ENCODE assay signal across 5 cellular contexts in the genomic region with DNA sequence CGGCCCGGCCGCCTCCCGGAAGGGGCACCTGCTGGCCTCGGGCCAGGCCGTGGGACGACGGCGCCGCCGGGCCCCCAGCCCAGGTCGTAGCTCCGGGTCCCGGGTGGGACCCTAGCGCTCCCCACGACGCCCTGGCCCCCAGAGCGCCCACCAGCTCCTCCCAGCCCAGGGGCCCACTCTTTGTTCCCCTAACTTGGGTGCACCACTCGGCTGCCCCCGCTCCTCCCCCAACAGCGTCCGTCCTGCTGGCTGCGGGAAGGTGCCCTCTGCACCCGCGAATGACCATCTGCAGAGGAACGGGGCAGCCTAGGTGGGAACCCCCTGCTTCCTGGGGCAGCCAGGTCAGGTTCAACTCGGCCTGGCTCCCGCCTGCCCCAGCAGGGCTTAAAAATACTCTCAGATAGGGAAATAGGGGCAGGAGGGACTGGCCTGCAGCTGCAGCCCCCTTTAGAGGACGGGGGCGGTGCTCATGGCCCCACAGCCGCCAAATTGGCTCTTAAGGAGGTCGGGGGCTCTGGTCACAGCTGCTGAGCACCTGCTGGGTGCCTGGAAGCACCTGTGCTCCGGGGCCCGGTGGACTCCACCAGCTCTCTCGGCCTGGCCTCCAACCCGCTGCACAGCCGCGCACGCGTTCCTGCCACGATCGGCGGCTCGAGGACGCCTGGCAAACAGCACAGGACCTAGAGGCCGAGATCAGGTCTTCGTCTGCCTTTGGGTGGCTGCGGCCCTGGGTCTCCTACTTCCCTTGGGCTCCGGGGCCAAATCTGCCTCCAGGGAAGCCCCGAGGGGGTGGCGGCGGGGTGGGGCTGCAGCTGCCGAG. TPM values are rescaled to one million over a fixed set of nuclear protein-coding genes. Genes with fewer than 3 reads are reported as not detected.
DNase-seq lines count a peak whose midpoint lies in the region; ATAC-seq lines count a peak whose summit lies in the region.

No MANE protein-coding gene starts in this region.

- H3K4me3 Mint-ChIP-seq in naive thymus-derived CD4-positive, alpha-beta T cell = peak overlapping the region; percentile 36 to 87 (median 62)

- CTCF ChIA-PET in naive thymus-derived CD4-positive, alpha-beta T cell (lab: Charles Lee) = interaction anchor here (0.6 kb wide), 1 partner anchor 27 kb away, joined by 4 read pairs; no protein-coding TSS in a partner anchor

- H3K4me3 ChIP-seq in adipocyte (ENCODE audit: low read length) = peak overlapping the region; percentile 33
- peak overlapping the region; percentile 41 for H3K4me3 ChIP-seq in naive thymus-derived CD4-positive, alpha-beta T cell (ENCODE audit: low read length)

- peaks cover 38% of the 10 kb centered on the region for H3K4me1 ChIP-seq in adipocyte (ENCODE audit: control insufficient read depth, insufficient read depth, low read length)
- peaks cover 0 to 11% of the 10 kb centered on the region in 2 donors for H3K4me1 ChIP-seq in naive thymus-derived CD4-positive, alpha-beta T cell (ENCODE audit: control insufficient read depth in 2 of 2, insufficient read depth in 2 of 2, low read length in 2 of 2)

- no peak overlapping the region for H3K27ac ChIP-seq in naive thymus-derived CD4-positive, alpha-beta T cell (ENCODE audit: low read depth, low read length)

- intact Hi-C loops in naive thymus-derived CD4-positive, alpha-beta T cell (cut with micrococcal nuclease) = loop anchor here in 1 of 2 donors (5.0 kb wide), 1 partner anchor 65 kb away; the partner anchor contains the start of gene ADRM1

- no peaks in the 10 kb centered on the region for H3K9me3 ChIP-seq in adipocyte (ENCODE audit: control insufficient read depth, low read length)
- no peaks in the 10 kb centered on the region for H3K9me3 ChIP-seq in naive thymus-derived CD4-positive, alpha-beta T cell (ENCODE audit: control insufficient read depth in 2 of 3, low read length in 3 of 3)

- DNase-seq in NAMALWA (ENCODE audit: low spot score) = peak; percentile 63
- DNase-seq in adipocyte (ENCODE audit: low read depth) = no peak
- DNase-seq in naive thymus-derived CD4-positive, alpha-beta T cell = peak in 3 of 9 donors; percentile 6 to 27 (median 11)
- no peak for DNase-seq in NCI-H187 treated with DMSO at 0.1 percent for 48 hours (lab: John Stamatoyannopoulos, UW)

- peaks cover 0 to 8% (median under 1%) of the 10 kb centered on the region in 7 donors for H3K4me1 Mint-ChIP-seq in naive thymus-derived CD4-positive, alpha-beta T cell

- H3K27me3 ChIP-seq in adipocyte (replicated peaks; ENCODE audit: control insufficient read depth, insufficient read depth, low read length) = no peaks in the 10 kb centered on the region
- peaks cover 0 to 20% of the 10 kb centered on the region in 2 donors for H3K27me3 ChIP-seq in naive thymus-derived CD4-positive, alpha-beta T cell (ENCODE audit: control insufficient read depth in 2 of 2, insufficient read depth in 2 of 2, low read length in 2 of 2)

- no peak for ATAC-seq in naive thymus-derived CD4-positive, alpha-beta T cell
- no peak for ATAC-seq in GM18858 (IDR thresholded peaks at IDR 0.05; ENCODE audit: unreplicated experiment)

- POLR2A ChIA-PET in naive thymus-derived CD4-positive, alpha-beta T cell (lab: Charles Lee) = interaction anchor here (1.0 kb wide), 1 partner anchor 64 kb away, joined by 3 read pairs; no protein-coding TSS in a partner anchor

- no peaks in the 10 kb centered on the region for H3K36me3 ChIP-seq in adipocyte (ENCODE audit: control insufficient read depth, insufficient read depth, low read length, severe bottlenecking)
- no peaks in the 10 kb centered on the region for H3K36me3 ChIP-seq in naive thymus-derived CD4-positive, alpha-beta T cell (ENCODE audit: control insufficient read depth in 2 of 3, insufficient read depth in 3 of 3, low read length in 3 of 3)

- peaks cover 13 to 34% (median 21%) of the 10 kb centered on the region in 5 donors for H3K27me3 Mint-ChIP-seq in naive thymus-derived CD4-positive, alpha-beta T cell

- no peaks in the 10 kb centered on the region for H3K9me3 Mint-ChIP-seq in naive thymus-derived CD4-positive, alpha-beta T cell

- no peak overlapping the region for H3K9ac ChIP-seq in adipocyte (ENCODE audit: low read length)

- no peak overlapping the region for H3K27ac Mint-ChIP-seq in naive thymus-derived CD4-positive, alpha-beta T cell

- no peaks in the 10 kb centered on the region for H3K36me3 Mint-ChIP-seq in naive thymus-derived CD4-positive, alpha-beta T cell

RNA-seq across cellular contexts. Expression of gene LAMA5, which starts 0.6 kb away (rescaled TPM):
- 1 to 10 TPM in 1 of 5 experiments, under 1 TPM in 4; 0.05 to 1.3 (median 0.57) TPM for total RNA-seq in naive thymus-derived CD4-positive, alpha-beta T cell
- polyA plus RNA-seq in naive thymus-derived CD4-positive, alpha-beta T cell = not detected

RNA-seq across cellular contexts. Expression of gene RPS21, which starts 19.2 kb away (rescaled TPM):
- total RNA-seq in naive thymus-derived CD4-positive, alpha-beta T cell = 1,000 to 10,000 TPM; 2,026 to 3,407 (median 3,308) TPM
- polyA plus RNA-seq in naive thymus-derived CD4-positive, alpha-beta T cell = 1,000 to 10,000 TPM; 3,163 to 3,458 TPM

RNA-seq across cellular contexts. Expression of gene CABLES2, which starts 39.4 kb away (rescaled TPM):
- 10 to 100 TPM in 1 of 5 experiments, 1 to 10 TPM in 4; 4.3 to 16.7 (median 6.3) TPM for total RNA-seq in naive thymus-derived CD4-positive, alpha-beta T cell
- polyA plus RNA-seq in naive thymus-derived CD4-positive, alpha-beta T cell = 1 to 10 TPM in 1 of 2 donors, under 1 TPM in 1; 0.61 to 1.8 TPM

RNA-seq across cellular contexts. Expression of gene RBBP8NL, which starts 59.6 kb away (rescaled TPM):
- not detected for total RNA-seq in naive thymus-derived CD4-positive, alpha-beta T cell
- not detected for polyA plus RNA-seq in naive thymus-derived CD4-positive, alpha-beta T cell
